Comparison of ENCODE assay signal across 8 cellular contexts in genomic region chr3:112013058-112013783, GRCh38. TPM values are rescaled to one million over a fixed set of nuclear protein-coding genes. Genes with fewer than 3 reads are reported as not detected.
A peak's percentile ranks its signal among the peaks of the same experiment; 100 is the strongest.
DNase-seq lines count a peak whose midpoint lies in the region; ATAC-seq, FAIRE-seq and TF ChIP-seq lines count a peak whose summit lies in the region.

No MANE protein-coding gene starts in this region.

- DNase-seq in COR-L47 (lab: John Stamatoyannopoulos, UW) (peak; percentile 30), HT1080 (ENCODE audit: low read depth) (peak; percentile 72), bronchial epithelial cell (ENCODE audit: low read depth) (peak; percentile 68), islet precursor cell (peak; percentile 80), NCI-H1436 (lab: John Stamatoyannopoulos, UW) (no peak)
- DNase-seq in stimulated activated CD4-positive, alpha-beta T cell treated with anti-CD3 and anti-CD28 coated beads, Interleukin-1b, Interleukin-23, amount 100 ng/mL, for 24 hours (ENCODE audit: low read depth in 4 of 4, low spot score in 1 of 4) = peak in 3 of 4 experiments; percentile 34 to 47 (median 42)

- no peak overlapping the region for H3K4me3 ChIP-seq in WI38 (ENCODE audit: low read depth, low read length)
- H3K4me3 ChIP-seq in bronchial epithelial cell (ENCODE audit: low read depth, low read length) = no peak overlapping the region

- TF ChIP-seq CTCF in WI38 (IDR thresholded peaks at IDR 0.05; ENCODE audit: low read depth, low read length) (peak; percentile 74), bronchial epithelial cell (IDR thresholded peaks at IDR 0.05; ENCODE audit: insufficient read depth, low read length, severe bottlenecking) (peak; percentile 67)

- FAIRE-seq in bronchial epithelial cell (lab: Jason Lieb, UNC) = peak; percentile 87

- H3K27me3 ChIP-seq in bronchial epithelial cell (ENCODE audit: control insufficient read depth, insufficient read depth, low read length) = no peaks in the 10 kb centered on the region

- peak; percentile 65 for ATAC-seq in GM19468 (IDR thresholded peaks at IDR 0.05; ENCODE audit: extremely low read depth, unreplicated experiment)

- no peaks in the 10 kb centered on the region for H3K36me3 ChIP-seq in bronchial epithelial cell (ENCODE audit: control insufficient read depth, insufficient read depth, low read length)

RNA-seq across cellular contexts. Expression of gene TAGLN3, which starts 14.5 kb away (rescaled TPM):
- total RNA-seq in HT1080 (2014; rRNA removed; shearing (Covaris generic)) = 16.4 and 17.9 TPM in 2 replicates
- polyA plus RNA-seq in HT1080 (2015; cell fraction: cytosol; rRNA removed) = 30.6 and 44.1 TPM in 2 replicates
- 19.3 and 25.3 TPM in 2 replicates for polyA plus RNA-seq in HT1080 (2015; cell fraction: nucleus; rRNA removed)
- total RNA-seq in bronchial epithelial cell = 0.77 and 1.8 TPM in 2 replicates

RNA-seq across cellular contexts. Expression of gene TMPRSS7, which starts 21.3 kb away (rescaled TPM):
- 0.10 TPM in 2 replicates for total RNA-seq in HT1080 (2014; rRNA removed; shearing (Covaris generic))
- polyA plus RNA-seq in HT1080 (2015; cell fraction: cytosol; rRNA removed) = 0.17 and 0.20 TPM in 2 replicates
- 0.14 and 0.20 TPM in 2 replicates for polyA plus RNA-seq in HT1080 (2015; cell fraction: nucleus; rRNA removed)
- under 0.01 and 0.13 TPM in 2 replicates for total RNA-seq in bronchial epithelial cell

RNA-seq across cellular contexts. Expression of gene ABHD10, which starts 34.4 kb away (rescaled TPM):
- 55.4 and 61.5 TPM in 2 replicates for total RNA-seq in HT1080 (2014; rRNA removed; shearing (Covaris generic))
- 45.3 and 50.5 TPM in 2 replicates for polyA plus RNA-seq in HT1080 (2015; cell fraction: cytosol; rRNA removed)
- polyA plus RNA-seq in HT1080 (2015; cell fraction: nucleus; rRNA removed) = 62.8 and 63.0 TPM in 2 replicates
- 22.6 and 28.9 TPM in 2 replicates for total RNA-seq in bronchial epithelial cell
